Comparison of ENCODE assay signal across 10 cellular contexts in the genomic region with DNA sequence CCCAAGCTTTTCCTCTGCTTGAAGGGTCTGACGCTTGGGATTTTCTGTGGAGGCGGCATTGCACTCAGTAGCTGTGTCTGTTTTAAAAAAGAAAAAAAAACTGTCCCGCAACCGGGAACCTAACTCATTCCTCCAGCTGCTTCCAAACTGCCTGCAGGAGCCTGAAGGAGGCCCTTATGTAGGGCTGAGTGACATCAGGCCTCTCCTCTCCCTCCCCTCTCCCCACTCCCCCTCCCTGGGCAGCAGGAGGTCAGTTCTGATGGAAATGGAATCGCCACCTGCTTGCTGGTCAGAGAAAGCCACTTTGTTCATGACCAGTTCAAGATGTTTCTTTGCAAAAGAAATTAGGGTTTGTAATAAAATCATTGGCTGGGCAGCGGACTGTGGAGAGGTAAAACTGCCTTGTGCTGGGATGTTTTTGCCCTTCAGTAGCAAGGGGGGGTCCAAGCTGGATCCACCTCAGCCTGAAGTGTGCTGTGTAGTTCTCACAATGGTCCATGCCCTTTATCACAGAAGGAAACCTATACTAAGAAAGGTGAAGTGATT. TPM values are rescaled to one million over a fixed set of nuclear protein-coding genes. Genes with fewer than 3 reads are reported as not detected.
DNase-seq lines count a peak whose midpoint lies in the region; ATAC-seq and TF ChIP-seq lines count a peak whose summit lies in the region.
"Had no signal": no experiment of that assay in that cellular context is flagged by ENCODE, and none has a peak within 500 bp of the region (broad histone marks: within the 10 kb centered on the region; RNA-seq: fewer than 3 reads in every experiment).

A gene (minus strand): TSS at position 149 of the 546 bp plus-strand sequence. CDS start 90 bp downstream, at position 59.

- TF ChIP-seq POLR2A in breast epithelium (IDR thresholded peaks at IDR 0.05): no peak
- no peak for TF ChIP-seq POLR2A in transverse colon (IDR thresholded peaks at IDR 0.05)

- no peak for TF ChIP-seq EP300 in transverse colon (IDR thresholded peaks at IDR 0.05; ENCODE audit: low read depth)

- peaks cover 5% of the 10 kb centered on the region for H3K4me1 Mint-ChIP-seq in activated T-cell treated with anti-CD3 and anti-CD28 coated beads, Interleukin-2, amount 50 U/mL, for 72 hours (ENCODE audit: low read depth)

- no peak within 1 kb of the TSS for H2BK120ac ChIP-seq in mesenchymal stem cell (ENCODE audit: low read depth, low read length)

- no peak for ATAC-seq in activated T-cell treated with anti-CD3 and anti-CD28 coated beads, Interleukin-2, amount 50 U/mL, for 72 hours (replicated peaks in 1 of 2)
- ATAC-seq in HG02678 (IDR thresholded peaks at IDR 0.05; ENCODE audit: unreplicated experiment): no peak

- H3K9me3 ChIP-seq in breast epithelium (no peaks in the 10 kb centered on the region), mesenchymal stem cell (ENCODE audit: control insufficient read depth, low read length) (no peaks in the 10 kb centered on the region), transverse colon (no peaks in the 10 kb centered on the region)

- no peaks in the 10 kb centered on the region for H3K36me3 Mint-ChIP-seq in activated T-cell treated with anti-CD3 and anti-CD28 coated beads, Interleukin-2, amount 50 U/mL, for 72 hours (ENCODE audit: insufficient read depth in 2 of 2)

- H3K27ac ChIP-seq in breast epithelium: peak within 1 kb of the TSS in 1 of 2 donors; percentile 63
- peak within 1 kb of the TSS; percentile 73 for H3K27ac ChIP-seq in mesenchymal stem cell (ENCODE audit: low read length, poor library complexity, severe bottlenecking)
- H3K27ac ChIP-seq in transverse colon: peak within 1 kb of the TSS; percentile 19 to 43 (median 36)

- H3K9me3 Mint-ChIP-seq in activated T-cell treated with anti-CD3 and anti-CD28 coated beads, Interleukin-2, amount 50 U/mL, for 72 hours: no peaks in the 10 kb centered on the region

- H3K4me1 ChIP-seq in breast epithelium (no peaks in the 10 kb centered on the region), mesenchymal stem cell (ENCODE audit: control insufficient read depth, insufficient read depth, low read depth, low read length) (peaks cover 4% of the 10 kb centered on the region), transverse colon (peaks cover 0 to 8% (median 5%) of the 10 kb centered on the region in 4 donors)

- H3K4me3 ChIP-seq in breast epithelium (peak within 1 kb of the TSS; percentile 22 to 60 (median 24)), mesenchymal stem cell (ENCODE audit: insufficient read depth in 1 of 2, low read depth in 1 of 2, low read length in 2 of 2) (peak within 1 kb of the TSS; percentile 28 to 66), transverse colon (peak within 1 kb of the TSS in 2 of 4 donors; percentile 18 to 43)
- H3K4me3 ChIP-seq: lung had no signal

- no peaks in the 10 kb centered on the region for H3K79me1 ChIP-seq in mesenchymal stem cell (replicated peaks; ENCODE audit: low read length, poor library complexity, severe bottlenecking)

- H4K91ac ChIP-seq in mesenchymal stem cell (ENCODE audit: low read length): no peak within 1 kb of the TSS

- intact Hi-C loops in breast epithelium (cut with DNase I; ENCODE audit: low total_unique reads) (no loop called here), transverse colon (cut with DNase I; ENCODE audit: low total_unique reads) (no loop called here)

- H3K23ac ChIP-seq in mesenchymal stem cell (ENCODE audit: low read length in 2 of 2): no peak within 1 kb of the TSS

- no peaks in the 10 kb centered on the region for H3K27me3 Mint-ChIP-seq in activated T-cell treated with anti-CD3 and anti-CD28 coated beads, Interleukin-2, amount 50 U/mL, for 72 hours (ENCODE audit: low read depth)

- no peak within 1 kb of the TSS for H2BK5ac ChIP-seq in mesenchymal stem cell (ENCODE audit: low read depth, low read length, poor library complexity, severe bottlenecking)

- H3K4ac ChIP-seq in mesenchymal stem cell (ENCODE audit: low read depth in 1 of 2, low read length in 2 of 2): no peak within 1 kb of the TSS

- no peak within 1 kb of the TSS for H4K8ac ChIP-seq in mesenchymal stem cell (ENCODE audit: low read length)

- peak within 1 kb of the TSS; percentile 76 to 79 for H3K4me3 Mint-ChIP-seq in activated T-cell treated with anti-CD3 and anti-CD28 coated beads, Interleukin-2, amount 50 U/mL, for 72 hours

- H2AFZ ChIP-seq in mesenchymal stem cell (ENCODE audit: low read depth, low read length): no peak within 1 kb of the TSS

- H3K9ac ChIP-seq in mesenchymal stem cell (ENCODE audit: low read length): peak within 1 kb of the TSS; percentile 81

- H2BK12ac ChIP-seq in mesenchymal stem cell (ENCODE audit: low read length in 2 of 2): no peak within 1 kb of the TSS

- 38% methylated on average over 5 of the region's 6 CpGs for WGBS in mesenchymal stem cell
- WGBS in transverse colon (ENCODE audit: low coverage in 1 of 2), 2 donors: 30 to 57% methylated on average over 4 to 6 of the region's 6 CpGs

- H2BK15ac ChIP-seq in mesenchymal stem cell (ENCODE audit: low read depth, poor library complexity, severe bottlenecking): no peak within 1 kb of the TSS

- H3K4me2 ChIP-seq in mesenchymal stem cell (ENCODE audit: low read length, poor library complexity, severe bottlenecking): peak within 1 kb of the TSS; percentile 37

- no peak for DNase-seq in activated T-cell treated with anti-CD3 and anti-CD28 coated beads, Interleukin-2, amount 50 U/mL, for 72 hours
- no peak for DNase-seq in activated T-cell treated with anti-CD3 and anti-CD28 coated beads, Interleukin-2, amount 50 U/mL, for 48 hours
- DNase-seq in breast epithelium (ENCODE audit: low spot score in 2 of 2): no peak
- no peak for DNase-seq in mesenchymal stem cell
- DNase-seq in transverse colon: no peak
- DNase-seq in ureter (ENCODE audit: low spot score): no peak
- no peak for DNase-seq in anterior cingulate cortex (lab: John Stamatoyannopoulos, UW)
- DNase-seq: NCI-H2081 treated with DMSO at 0.1 percent for 48 hours had no signal

- no peak within 1 kb of the TSS for H2AK5ac ChIP-seq in mesenchymal stem cell (ENCODE audit: low read length, severe bottlenecking)

- no peak within 1 kb of the TSS for H3K14ac ChIP-seq in mesenchymal stem cell (ENCODE audit: low read length in 2 of 2)

- no peaks in the 10 kb centered on the region for H3K36me3 ChIP-seq in breast epithelium
- no peaks in the 10 kb centered on the region for H3K36me3 ChIP-seq in mesenchymal stem cell (ENCODE audit: control insufficient read depth in 1 of 2, insufficient read depth in 2 of 2, low read depth in 1 of 2, low read length in 2 of 2)
- H3K36me3 ChIP-seq in transverse colon: no peaks in the 10 kb centered on the region

- no peaks in the 10 kb centered on the region for H3K27me3 ChIP-seq in breast epithelium
- no peaks in the 10 kb centered on the region for H3K27me3 ChIP-seq in mesenchymal stem cell (ENCODE audit: control insufficient read depth in 1 of 2, insufficient read depth in 1 of 2, low read length in 2 of 2)
- no peaks in the 10 kb centered on the region for H3K27me3 ChIP-seq in transverse colon

- TF ChIP-seq CTCF in breast epithelium (IDR thresholded peaks at IDR 0.05): no peak
- no peak for TF ChIP-seq CTCF in transverse colon (IDR thresholded peaks at IDR 0.05)

- in situ Hi-C loops in transverse colon (cut with MboI; ENCODE audit: low pct_ligation_motif_present in 1 of 4, low pct_unique_long_range_greater_than_20kb in 1 of 4, low sequenced_read_pairs in 3 of 4): loop anchor here in 2 of 4 donors (25.0 kb wide), 1 partner anchor 387 kb away; no protein-coding TSS in a partner anchor

- no peak within 1 kb of the TSS for H3K18ac ChIP-seq in mesenchymal stem cell (ENCODE audit: low read depth in 1 of 2, low read length in 2 of 2)

- no peak within 1 kb of the TSS for H3K27ac Mint-ChIP-seq in activated T-cell treated with anti-CD3 and anti-CD28 coated beads, Interleukin-2, amount 50 U/mL, for 72 hours

RNA-seq across cellular contexts. Expression of the gene that starts here (rescaled TPM):
- not detected for total RNA-seq in activated T-cell treated with anti-CD3 and anti-CD28 coated beads, Interleukin-2, amount 50 U/mL, for 72 hours
- total RNA-seq in breast epithelium: 10 to 100 TPM in 1 of 3 donors, 1 to 10 TPM in 2; 7.2 to 10.8 (median 7.8) TPM
- not detected for polyA plus RNA-seq in mesenchymal stem cell (2013, experiment 1 of 2)
- 0.04 TPM for polyA plus RNA-seq in mesenchymal stem cell (2013, experiment 2 of 2)
- total RNA-seq in transverse colon: 1 to 10 TPM in 2 of 4 donors, under 1 TPM in 1, not detected in 1; 1.00 to 6.5 (median 1.1) TPM
- total RNA-seq in ureter: not detected
